Comparison of ENCODE assay signal across 13 cellular contexts in the genomic region with DNA sequence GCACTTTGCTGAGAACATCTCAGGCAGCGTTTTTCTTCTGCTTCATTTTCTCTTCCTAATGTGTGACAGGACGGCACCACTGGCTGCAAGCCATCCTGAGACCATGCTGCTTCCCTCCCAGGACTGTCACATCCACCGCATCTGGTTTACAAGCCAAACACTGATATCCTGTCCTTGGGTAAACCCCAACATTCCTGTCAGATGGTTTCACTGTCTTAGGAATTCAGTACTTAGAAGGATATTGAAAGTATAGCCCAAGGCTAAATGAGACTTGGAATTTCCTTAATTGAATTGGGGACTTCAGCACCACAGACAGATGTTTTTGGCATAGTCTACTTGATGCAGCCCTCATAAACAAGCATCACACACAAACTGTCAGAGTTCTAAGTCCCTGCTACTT.
DNase-seq lines count a peak whose midpoint lies in the region; ATAC-seq and TF ChIP-seq lines count a peak whose summit lies in the region.
"Had no signal": no experiment of that assay in that cellular context is flagged by ENCODE, and none has a peak within 500 bp of the region (broad histone marks: within the 10 kb centered on the region; RNA-seq: fewer than 3 reads in every experiment).

No MANE protein-coding gene starts in this region.

- H3K4me1 ChIP-seq in HEK293 (ENCODE audit: control insufficient read depth, insufficient read depth, low read length), result no peaks in the 10 kb centered on the region

- no peak overlapping the region for H3K4me3 ChIP-seq in HEK293 (ENCODE audit: low read depth, low read length)
- H3K4me3 ChIP-seq: BLaER1 treated with 17β-estradiol and CSF1 and Interleukin-3, amounts not matched to agents 10 nM and 100 nM had no signal

- POLR2A ChIA-PET in HEK293 (lab: Yijun Ruan, JAX), result no interaction called here

- ATAC-seq in GM21367 (IDR thresholded peaks at IDR 0.05; ENCODE audit: unreplicated experiment), result no peak

- CTCF ChIA-PET in HEK293 (lab: Yijun Ruan, JAX), result interaction anchor here (0.6 to 1.0 kb wide), 2 partner anchors 70 to 1102 kb away, joined by 3 to 6 read pairs; no protein-coding TSS in a partner anchor

- DNase-seq in ACHN (peak; percentile 42), amniotic stem cell (lab: John Stamatoyannopoulos, UW) (peak; percentile 40), glomerular visceral epithelial cell (ENCODE audit: extremely low spot score) (peak; percentile 73), NCI-H1417 treated with DMSO at 0.1 percent for 48 hours (lab: John Stamatoyannopoulos, UW) (no peak), DMS153 (lab: John Stamatoyannopoulos, UW) (no peak), NCI-H2107 treated with DMSO at 0.1 percent for 48 hours (lab: John Stamatoyannopoulos, UW; ENCODE audit: unreplicated experiment) (no peak)
- DNase-seq: activated gamma-delta T cell, NCI-H1417, NCI-H526 treated with DMSO at 0.1 percent for 48 hours, occipital lobe had no signal

- no peak overlapping the region for H3K27ac ChIP-seq in HEK293 (ENCODE audit: extremely low read depth, low read depth, low read length)
- H3K27ac ChIP-seq: BLaER1 treated with 17β-estradiol and CSF1 and Interleukin-3, amounts not matched to agents 10 nM and 100 nM had no signal

- TF ChIP-seq CTCF in HEK293 (tag by site-specific recombination; IDR thresholded peaks at IDR 0.05), result no peak

- H3K9me3 ChIP-seq in HEK293 (ENCODE audit: control insufficient read depth, insufficient read depth, low read depth, low read length), result no peaks in the 10 kb centered on the region

- in situ Hi-C loops in ACHN (cut with HindIII; ENCODE audit: low pct_ligation_motif_present, low pct_unique_long_range_greater_than_20kb, low sequenced_read_pairs), result no loop called here

- H3K36me3 ChIP-seq in HEK293 (ENCODE audit: control insufficient read depth in 2 of 2, insufficient read depth in 1 of 2, low read length in 2 of 2), result no peaks in the 10 kb centered on the region
- H3K36me3 ChIP-seq: BLaER1 treated with 17β-estradiol and CSF1 and Interleukin-3, amounts not matched to agents 10 nM and 100 nM had no signal

TF ChIP-seq in HEK293, 187 proteins besides CTCF, POLR2A, EP300 and RAD21:
- no peak for TF ChIP-seq ZNF266 (tag by site-specific recombination; IDR thresholded peaks at IDR 0.05; ENCODE audit: low read depth)
- no peak for TF ChIP-seq ZNF549 (tag by site-specific recombination; IDR thresholded peaks at IDR 0.05)
- TF ChIP-seq INSM2 (tag by site-specific recombination; IDR thresholded peaks at IDR 0.05), result no peak
- no peak for TF ChIP-seq ZNF830 (tag by site-specific recombination; IDR thresholded peaks at IDR 0.05; ENCODE audit: low read depth)
- no peak for TF ChIP-seq KLF1 (tag by site-specific recombination; IDR thresholded peaks at IDR 0.05)
- TF ChIP-seq REST (tag by site-specific recombination; IDR thresholded peaks at IDR 0.05), result peak; percentile 61
- no peak for TF ChIP-seq ZNF23 (tag by site-specific recombination; IDR thresholded peaks at IDR 0.05; ENCODE audit: borderline replicate concordance)
- TF ChIP-seq, protein P1, sequence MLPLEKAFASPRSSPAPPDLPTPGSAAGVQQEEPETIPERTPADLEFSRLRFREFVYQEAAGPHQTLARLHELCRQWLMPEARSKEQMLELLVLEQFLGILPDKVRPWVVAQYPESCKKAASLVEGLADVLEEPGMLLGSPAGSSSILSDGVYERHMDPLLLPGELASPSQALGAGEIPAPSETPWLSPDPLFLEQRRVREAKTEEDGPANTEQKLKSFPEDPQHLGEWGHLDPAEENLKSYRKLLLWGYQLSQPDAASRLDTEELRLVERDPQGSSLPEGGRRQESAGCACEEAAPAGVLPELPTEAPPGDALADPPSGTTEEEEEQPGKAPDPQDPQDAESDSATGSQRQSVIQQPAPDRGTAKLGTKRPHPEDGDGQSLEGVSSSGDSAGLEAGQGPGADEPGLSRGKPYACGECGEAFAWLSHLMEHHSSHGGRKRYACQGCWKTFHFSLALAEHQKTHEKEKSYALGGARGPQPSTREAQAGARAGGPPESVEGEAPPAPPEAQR (tag by site-specific recombination; IDR thresholded peaks at IDR 0.05), result no peak
TF ChIP-seq in HEK293: peak in this region for 1.

Comparison
In these comparisons a context has a peak if more than half of its experiments do, and no peak if none do; other contexts are left out.
1. DNase-seq: peak in ACHN (single experiment), amniotic stem cell (single experiment) and glomerular visceral epithelial cell (single experiment); none in NCI-H1417 treated with DMSO at 0.1 percent for 48 hours (single experiment), DMS153 (single experiment) and NCI-H2107 treated with DMSO at 0.1 percent for 48 hours (single experiment).